In the genomic region with DNA sequence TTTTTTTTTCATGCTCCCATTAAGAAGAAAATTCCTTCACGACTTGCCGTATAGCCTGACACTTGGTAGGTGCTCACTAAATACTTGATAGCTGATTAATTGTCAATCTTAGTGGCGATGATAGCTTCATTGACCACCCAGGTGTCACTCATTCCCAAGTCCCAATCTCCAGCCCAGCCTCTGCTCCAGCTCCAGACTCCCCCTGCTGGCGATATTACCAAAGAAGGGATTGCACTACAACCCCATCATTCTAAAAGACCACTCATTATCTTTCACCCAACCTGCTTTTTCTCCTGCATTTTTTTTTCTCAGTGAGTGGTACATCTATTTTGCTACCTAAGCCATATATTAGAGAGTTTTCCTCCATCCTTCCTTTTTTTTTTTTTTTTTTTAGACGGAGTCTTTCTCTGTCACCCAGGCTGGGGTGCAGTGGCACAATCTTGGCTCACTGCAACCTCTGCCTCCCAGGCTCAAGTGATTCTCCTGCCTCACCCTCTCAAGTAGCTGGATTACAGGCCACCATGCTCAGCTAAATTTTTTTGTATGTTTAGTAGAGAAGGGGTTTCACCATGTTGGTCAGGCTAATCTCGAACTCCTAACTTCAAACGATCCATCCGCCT, we compare ENCODE assay signal across 8 cellular contexts. TPM values are rescaled to one million over a fixed set of nuclear protein-coding genes. Genes with fewer than 3 reads are reported as not detected.
DNase-seq lines count a peak whose midpoint lies in the region; ATAC-seq and TF ChIP-seq lines count a peak whose summit lies in the region.

No MANE protein-coding gene starts in this region.

- in situ Hi-C loops in KBM-7 (cut with MboI; ENCODE audit: low pct_unique_long_range_greater_than_20kb, low sequenced_read_pairs) (no loop called here), SK-MEL-5 (cut with HindIII; ENCODE audit: low pct_unique_long_range_greater_than_20kb, low sequenced_read_pairs) (no loop called here)

- H3K4me3 ChIP-seq in AG04450 (ENCODE audit: low read depth, low read length) (no peak overlapping the region), GM12865 (ENCODE audit: low read depth, low read length) (no peak overlapping the region), body of pancreas (no peak overlapping the region)

- H3K27ac ChIP-seq in AG04450 (ENCODE audit: low read depth, low read length): no peak overlapping the region
- no peak overlapping the region for H3K27ac ChIP-seq in body of pancreas

- no peaks in the 10 kb centered on the region for H3K4me1 ChIP-seq in body of pancreas

- peak; percentile 85 for TF ChIP-seq CTCF in AG04450 (IDR thresholded peaks at IDR 0.05; ENCODE audit: low read depth, low read length)
- peak; percentile 79 for TF ChIP-seq CTCF in GM12865 (IDR thresholded peaks at IDR 0.05; ENCODE audit: insufficient read depth, low read depth, low read length, missing control alignments)
- peak; percentile 39 to 79 (median 64) for TF ChIP-seq CTCF in body of pancreas (IDR thresholded peaks at IDR 0.05)

- H3K27me3 ChIP-seq in AG04450 (ENCODE audit: control insufficient read depth, insufficient read depth, low read length) (peaks cover 5% of the 10 kb centered on the region), body of pancreas (no peaks in the 10 kb centered on the region)

- CTCF ChIA-PET in AG04450 (lab: Charles Lee): interaction anchor here (0.7 to 14.5 kb wide), 57 partner anchors 8 to 816 kb away, joined by 3 to 400 read pairs (median 4); a partner anchor contains a TSS

- no peak for TF ChIP-seq POLR2A in body of pancreas (IDR thresholded peaks at IDR 0.05)

- H3K9me3 ChIP-seq in AG04450 (ENCODE audit: control insufficient read depth, insufficient read depth, low read length): no peaks in the 10 kb centered on the region
- H3K9me3 ChIP-seq in body of pancreas: no peaks in the 10 kb centered on the region

- ATAC-seq in body of pancreas: peak; percentile 56
- no peak for ATAC-seq in GM19328 (IDR thresholded peaks at IDR 0.05; ENCODE audit: unreplicated experiment)

- no peaks in the 10 kb centered on the region for H3K36me3 ChIP-seq in body of pancreas (replicated peaks in 1 of 2; ENCODE audit: insufficient read depth in 1 of 2, low read depth in 2 of 2)

- intact Hi-C loops in body of pancreas (cut with DNase I): no loop called here

- POLR2A ChIA-PET in AG04450 (lab: Yijun Ruan, JAX): interaction anchor here (0.7 kb wide), 1 partner anchor 282 kb away, joined by 8 read pairs; no protein-coding TSS in a partner anchor

- DNase-seq in AG04450 (ENCODE audit: low read depth, low spot score) (no peak), GM12865 (ENCODE audit: low read depth) (peak; percentile 49), KBM-7 (peak; percentile 61), SK-MEL-5 (ENCODE audit: low read depth, low spot score) (peak; percentile 72), body of pancreas (peak; percentile 52 to 58 (median 54)), left kidney (ENCODE audit: low read depth, low spot score) (peak; percentile 67)
- DNase-seq in stimulated activated CD8-positive, alpha-beta memory T cell treated with anti-CD3 and anti-CD28 coated beads, Interleukin-7, amount 100 ng/mL, for 24 hours (ENCODE audit: low read depth): peak; percentile 7

- 41 to 44% methylated on average over 8 of the region's 8 CpGs for WGBS in body of pancreas, 2 donors

RNA-seq across cellular contexts. Expression of a gene that starts 19.5 kb away (rescaled TPM):
- polyA plus RNA-seq in AG04450 (2011; rRNA removed): 43.5 and 56.0 TPM in 2 replicates
- 10.5 and 15.2 TPM in 2 replicates for polyA minus RNA-seq in AG04450 (2011; rRNA and poly(A)+ RNA removed)
- 33.5 and 45.5 TPM in 2 replicates for total RNA-seq in SK-MEL-5 (2014; rRNA removed; shearing (Covaris generic))
- polyA plus RNA-seq in SK-MEL-5 (2015; cell fraction: cytosol; rRNA removed): 21.1 and 21.9 TPM in 2 replicates
- polyA plus RNA-seq in SK-MEL-5 (2015; cell fraction: nucleus; rRNA removed): 33.8 and 41.3 TPM in 2 replicates
- 10 to 100 TPM in 1 of 2 donors, 1 to 10 TPM in 1; 8.2 to 41.2 TPM for total RNA-seq in body of pancreas

RNA-seq across cellular contexts. Expression of a gene that starts 20.6 kb away (rescaled TPM):
- polyA plus RNA-seq in AG04450 (2011; rRNA removed): not detected in 2 replicates
- not detected in 2 replicates for polyA minus RNA-seq in AG04450 (2011; rRNA and poly(A)+ RNA removed)
- total RNA-seq in SK-MEL-5 (2014; rRNA removed; shearing (Covaris generic)): 0.08 TPM in 1 of 2 replicates, not detected in the other
- polyA plus RNA-seq in SK-MEL-5 (2015; cell fraction: cytosol; rRNA removed): not detected in 2 replicates
- not detected in 2 replicates for polyA plus RNA-seq in SK-MEL-5 (2015; cell fraction: nucleus; rRNA removed)
- not detected for total RNA-seq in body of pancreas

RNA-seq across cellular contexts. Expression of a gene that starts 41.3 kb away (rescaled TPM):
- polyA plus RNA-seq in AG04450 (2011; rRNA removed): 31.4 and 46.3 TPM in 2 replicates
- polyA minus RNA-seq in AG04450 (2011; rRNA and poly(A)+ RNA removed): 39.0 and 46.6 TPM in 2 replicates
- total RNA-seq in SK-MEL-5 (2014; rRNA removed; shearing (Covaris generic)): 141 and 153 TPM in 2 replicates
- polyA plus RNA-seq in SK-MEL-5 (2015; cell fraction: cytosol; rRNA removed): 52.7 and 73.9 TPM in 2 replicates
- polyA plus RNA-seq in SK-MEL-5 (2015; cell fraction: nucleus; rRNA removed): 52.5 and 56.1 TPM in 2 replicates
- 10 to 100 TPM; 26.4 to 52.4 TPM for total RNA-seq in body of pancreas
